In the genomic region with DNA sequence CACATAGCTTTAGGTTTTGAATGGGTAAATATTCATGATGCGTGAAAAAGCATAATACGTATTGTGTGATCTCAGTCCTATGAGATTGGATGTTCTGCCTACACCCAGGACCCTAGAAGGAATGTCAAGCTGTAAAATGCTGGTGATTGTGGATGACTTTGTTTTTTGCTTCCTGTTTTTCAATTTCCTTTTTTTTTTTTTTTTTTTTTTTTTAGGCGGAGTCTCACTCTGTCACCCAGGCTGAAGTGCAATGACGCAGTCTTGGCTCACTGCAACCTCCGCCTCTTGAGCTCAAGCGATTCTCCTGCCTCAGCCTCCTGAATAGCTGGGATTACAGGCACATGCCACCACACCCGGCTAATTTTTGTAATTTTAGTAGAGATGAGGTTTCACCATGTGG, we compare ENCODE assay signal across 5 cellular contexts. TPM values are rescaled to one million over a fixed set of nuclear protein-coding genes. Genes with fewer than 3 reads are reported as not detected.
"Had no signal": no experiment of that assay in that cellular context is flagged by ENCODE, and none has a peak within 500 bp of the region (broad histone marks: within the 10 kb centered on the region; RNA-seq: fewer than 3 reads in every experiment).

No MANE protein-coding gene starts in this region.

RNA-seq across cellular contexts. Expression of gene ACHE, which starts 14.8 kb away (rescaled TPM):
- total RNA-seq: activated CD4-positive, alpha-beta memory T cell treated with anti-CD3 and anti-CD28 coated beads for 36 hours had no signal

RNA-seq across cellular contexts. Expression of gene MUC3A, which starts 38.9 kb away (rescaled TPM):
- total RNA-seq: activated naive CD8-positive, alpha-beta T cell treated with anti-CD3 and anti-CD28 coated beads for 36 hours; mononuclear cell; naive thymus-derived CD8-positive, alpha-beta T cell; osteoblast had no signal
